Comparison of ENCODE assay signal across 8 cellular contexts in genomic region chr1:12031039-12031980, GRCh38. TPM values are rescaled to one million over a fixed set of nuclear protein-coding genes. Genes with fewer than 3 reads are reported as not detected.
DNase-seq lines count a peak whose midpoint lies in the region; ATAC-seq and TF ChIP-seq lines count a peak whose summit lies in the region.

No MANE protein-coding gene starts in this region.

- dilution Hi-C loops in mammary epithelial cell (cut with HindIII; ENCODE audit: low sequenced_read_pairs): no loop called here

- no TSS peak for BruUV-seq in mammary epithelial cell (replicated peaks; lab: Mats Ljungman, UMichigan)

- CTCF ChIA-PET in mammary epithelial cell (lab: Charles Lee; ENCODE audit: low non-redundant PET): interaction anchor here (0.7 to 0.8 kb wide), 2 partner anchors 64 to 193 kb away, joined by 3 to 13 read pairs; no protein-coding TSS in a partner anchor

- intact Hi-C loops in mammary epithelial cell (cut with micrococcal nuclease): loop anchor here (1.0 to 2.0 kb wide), 3 partner anchors 64 to 193 kb away; no protein-coding TSS in a partner anchor

- no peaks in the 10 kb centered on the region for H3K27me3 ChIP-seq in mammary epithelial cell (ENCODE audit: insufficient read depth, low read length)
- H3K27me3 ChIP-seq in suprapubic skin: no peaks in the 10 kb centered on the region

- H3K79me2 ChIP-seq in mammary epithelial cell (ENCODE audit: insufficient read depth, low read length): no peaks in the 10 kb centered on the region

- in situ Hi-C loops in mammary epithelial cell (cut with MboI; ENCODE audit: low sequenced_read_pairs in 2 of 2): no loop called here

- H3K4me3 Mint-ChIP-seq in memory B cell: no peak overlapping the region

- WGBS in mammary epithelial cell (ENCODE audit: low coverage, missing lambda C conversion rate): 86% methylated on average over 17 of the region's 20 CpGs
- 67% methylated on average over 1 of the region's 20 CpGs for WGBS in suprapubic skin

- H3K4me3 ChIP-seq in mammary epithelial cell (replicated peaks in 1 of 3; ENCODE audit: insufficient read depth in 1 of 3, low read depth in 2 of 3, low read length in 3 of 3) (no peak overlapping the region), suprapubic skin (no peak overlapping the region)

- no peak for TF ChIP-seq EP300 in suprapubic skin (IDR thresholded peaks at IDR 0.05)

- H2AFZ ChIP-seq in mammary epithelial cell (ENCODE audit: low read depth, low read length): no peak overlapping the region

- no peak for TF ChIP-seq POLR2A in suprapubic skin (IDR thresholded peaks at IDR 0.05)

- H3K9ac ChIP-seq in mammary epithelial cell (ENCODE audit: insufficient read depth, low read length): no peak overlapping the region

- peak; percentile 81 for TF ChIP-seq CTCF in GM12873 (IDR thresholded peaks at IDR 0.05; ENCODE audit: insufficient read depth, low read depth, low read length, missing control alignments)
- TF ChIP-seq CTCF in mammary epithelial cell (conservative IDR thresholded peaks at IDR 0.05 in 1 of 2, IDR thresholded peaks at IDR 0.05 in 1 of 2; ENCODE audit: extremely low read depth in 1 of 2, insufficient read depth in 1 of 2, low read depth in 1 of 2, low read length in 2 of 2): peak; percentile 32 to 52
- no peak for TF ChIP-seq CTCF in suprapubic skin (IDR thresholded peaks at IDR 0.05)

- no peaks in the 10 kb centered on the region for H4K20me1 ChIP-seq in mammary epithelial cell (ENCODE audit: insufficient read depth, low read length)

- DNase-seq in OCI-M1 (lab: John Stamatoyannopoulos, UW): peak; percentile 56
- DNase-seq in mammary epithelial cell: peak; percentile 12
- DNase-seq in memory B cell (ENCODE audit: low spot score in 2 of 2): peak in 1 of 2 donors; percentile 35
- no peak for DNase-seq in suprapubic skin (ENCODE audit: low spot score in 2 of 2)
- no peak for DNase-seq in cerebellar nuclear complex (lab: John Stamatoyannopoulos, UW)

- H3K27ac Mint-ChIP-seq in memory B cell: no peak overlapping the region

- ATAC-seq in memory B cell (ENCODE audit: low read depth): peak; percentile 75
- ATAC-seq in GM19397 (IDR thresholded peaks at IDR 0.05; ENCODE audit: unreplicated experiment): no peak
- no peak for ATAC-seq in GM21786 (IDR thresholded peaks at IDR 0.05; ENCODE audit: unreplicated experiment)

- H3K9me3 ChIP-seq in mammary epithelial cell (replicated peaks; ENCODE audit: insufficient read depth, low read length) (no peaks in the 10 kb centered on the region), suprapubic skin (no peaks in the 10 kb centered on the region)

- peaks cover 4% of the 10 kb centered on the region for H3K36me3 ChIP-seq in mammary epithelial cell (ENCODE audit: insufficient read depth, low read length)
- peaks cover 52% of the 10 kb centered on the region for H3K36me3 ChIP-seq in suprapubic skin

- H3K27ac ChIP-seq in mammary epithelial cell (ENCODE audit: insufficient read depth, low read depth, low read length) (no peak overlapping the region), suprapubic skin (no peak overlapping the region)

- peaks cover 16% of the 10 kb centered on the region for H3K36me3 Mint-ChIP-seq in memory B cell

- no peaks in the 10 kb centered on the region for H3K27me3 Mint-ChIP-seq in memory B cell

- H3K4me1 Mint-ChIP-seq in memory B cell: peaks cover 11% of the 10 kb centered on the region

- no peak overlapping the region for H3K4me2 ChIP-seq in mammary epithelial cell (ENCODE audit: insufficient read depth, low read depth, low read length)

- H3K4me1 ChIP-seq in mammary epithelial cell (ENCODE audit: insufficient read depth, low read length) (no peaks in the 10 kb centered on the region), suprapubic skin (no peaks in the 10 kb centered on the region)

- no peaks in the 10 kb centered on the region for H3K9me3 Mint-ChIP-seq in memory B cell

RNA-seq across cellular contexts. Expression of gene MIIP, which starts 12.0 kb away (rescaled TPM):
- total RNA-seq in mammary epithelial cell: 10 to 100 TPM; 19.3 to 24.5 TPM
- 15.5 TPM for polyA plus RNA-seq in mammary epithelial cell
- polyA minus RNA-seq in mammary epithelial cell: 29.7 TPM
- 10 to 100 TPM; 31.1 to 40.3 (median 35.9) TPM for total RNA-seq in suprapubic skin

RNA-seq across cellular contexts. Expression of gene TNFRSF8, which starts 31.8 kb away (rescaled TPM):
- not detected for total RNA-seq in mammary epithelial cell
- polyA plus RNA-seq in mammary epithelial cell: 0.08 TPM
- not detected for polyA minus RNA-seq in mammary epithelial cell
- 1 to 10 TPM in 1 of 4 donors, under 1 TPM in 3; 0.30 to 1.2 (median 0.75) TPM for total RNA-seq in suprapubic skin

RNA-seq across cellular contexts. Expression of gene MFN2, which starts 51.1 kb away (rescaled TPM):
- total RNA-seq in mammary epithelial cell (100 to 1,000 TPM; 106 to 133 TPM), suprapubic skin (100 to 1,000 TPM; 106 to 146 (median 124) TPM)
- 91.6 TPM for polyA plus RNA-seq in mammary epithelial cell
- 189 TPM for polyA minus RNA-seq in mammary epithelial cell

Comparison
In these comparisons a context has a peak if more than half of its experiments do, and no peak if none do; other contexts are left out.
1. CTCF ChIP-seq: peak in GM12873 (single experiment) and mammary epithelial cell (2 of 2); none in suprapubic skin (0 of 2).
2. DNase-seq: peak in OCI-M1 (single experiment) and mammary epithelial cell (single experiment); none in suprapubic skin (0 of 2) and cerebellar nuclear complex (0 of 2).